Comparison of ENCODE assay signal across 17 cellular contexts in the genomic region with DNA sequence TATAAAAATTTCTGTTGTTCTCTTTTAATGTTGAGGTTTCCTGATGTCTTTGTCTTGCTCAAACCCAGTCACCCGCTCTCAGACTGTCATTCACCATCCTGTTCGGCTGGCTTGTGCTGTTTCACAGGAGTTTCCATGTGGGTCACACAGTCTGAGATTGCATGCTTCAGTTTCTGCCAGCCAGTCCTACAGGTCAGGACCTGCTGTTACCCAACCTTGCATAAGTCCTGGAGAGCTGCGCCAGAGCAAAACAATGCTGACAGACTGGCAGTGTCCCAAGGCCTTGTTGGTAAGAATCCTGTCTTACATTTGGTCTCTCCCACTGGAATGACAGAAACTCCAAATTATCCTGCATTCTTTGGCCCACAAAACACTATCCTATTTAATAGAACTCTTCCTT.
DNase-seq lines count a peak whose midpoint lies in the region; ATAC-seq and TF ChIP-seq lines count a peak whose summit lies in the region.
"Had no signal": no experiment of that assay in that cellular context is flagged by ENCODE, and none has a peak within 500 bp of the region (broad histone marks: within the 10 kb centered on the region; RNA-seq: fewer than 3 reads in every experiment).

No MANE protein-coding gene starts in this region.

- H3K27me3 ChIP-seq in foreskin keratinocyte (no peaks in the 10 kb centered on the region), neuronal stem cell (ENCODE audit: control insufficient read depth in 3 of 3, insufficient read depth in 3 of 3, low read depth in 1 of 3, low read length in 3 of 3) (no peaks in the 10 kb centered on the region)
- H3K27me3 ChIP-seq: stomach had no signal

- WGBS in neuronal stem cell (ENCODE audit: extremely low coverage in 2 of 2, insufficient read length in 2 of 2, insufficient replicate concordance in 1 of 2), 2 donors, result no CpG with 5 or more reads among the region's 3 CpGs

- H3K23ac ChIP-seq in neuronal stem cell (ENCODE audit: low read depth, low read length, poor library complexity), result no peak overlapping the region

- peak overlapping the region; percentile 27 for H3K18ac ChIP-seq in neuronal stem cell (ENCODE audit: low read length)

- H3K27ac ChIP-seq in foreskin keratinocyte, result no peak overlapping the region
- H3K27ac ChIP-seq in neuronal stem cell (replicated peaks; ENCODE audit: low read length), result no peak overlapping the region
- H3K27ac ChIP-seq: HL-60, stomach had no signal

- no peaks in the 10 kb centered on the region for H3K79me1 ChIP-seq in neuronal stem cell (ENCODE audit: low read depth, low read length)

- no peak overlapping the region for H2BK120ac ChIP-seq in neuronal stem cell (ENCODE audit: low read depth, low read length)

- no peak overlapping the region for H3K9ac ChIP-seq in neuronal stem cell (ENCODE audit: low read depth, low read length, poor library complexity)
- H3K9ac ChIP-seq: SK-N-SH had no signal

- peak overlapping the region; percentile 69 for H2AFZ ChIP-seq in neuronal stem cell (ENCODE audit: low read length)

- H4K8ac ChIP-seq in neuronal stem cell (ENCODE audit: low read depth, low read length), result no peak overlapping the region

- H3K4ac ChIP-seq in neuronal stem cell (ENCODE audit: low read length), result no peak overlapping the region

- H3K36me3 ChIP-seq in neuronal stem cell (replicated peaks in 1 of 2; ENCODE audit: control insufficient read depth in 2 of 2, insufficient read depth in 2 of 2, low read length in 2 of 2), result no peaks in the 10 kb centered on the region
- H3K36me3 ChIP-seq: stomach had no signal

- peak; percentile 98 for ATAC-seq in foreskin keratinocyte
- no peak for ATAC-seq in GM18519 (IDR thresholded peaks at IDR 0.05; ENCODE audit: low FRiP score, unreplicated experiment)
- ATAC-seq in GM21390 (IDR thresholded peaks at IDR 0.05; ENCODE audit: unreplicated experiment), result no peak
- ATAC-seq in stimulated activated naive CD8-positive, alpha-beta T cell treated with anti-CD3 and anti-CD28 coated beads, Interleukin-15, Interleukin-2, amounts not matched to agents 100 U/mL and 50 U/mL, for 24 hours, result no peak

- H2BK5ac ChIP-seq in neuronal stem cell (ENCODE audit: low read length), result no peak overlapping the region

- H2AK5ac ChIP-seq in neuronal stem cell (ENCODE audit: low read depth, low read length), result no peak overlapping the region

- no peak overlapping the region for H4K91ac ChIP-seq in neuronal stem cell (ENCODE audit: low read depth, low read length, poor library complexity)

- H2BK12ac ChIP-seq in neuronal stem cell (ENCODE audit: low read length), result no peak overlapping the region

- H3K4me1 ChIP-seq in foreskin keratinocyte (no peaks in the 10 kb centered on the region), neuronal stem cell (ENCODE audit: control insufficient read depth in 2 of 2, insufficient read depth in 1 of 2, low read depth in 1 of 2, low read length in 2 of 2) (peaks cover 0 to 2% of the 10 kb centered on the region in 2 donors)
- H3K4me1 ChIP-seq: stomach had no signal

- no peaks in the 10 kb centered on the region for H3K9me3 ChIP-seq in neuronal stem cell (replicated peaks in 1 of 2; ENCODE audit: control insufficient read depth in 2 of 2, insufficient read depth in 1 of 2, low read depth in 1 of 2, low read length in 2 of 2)
- H3K9me3 ChIP-seq: SK-N-SH had no signal

- DNase-seq in HPDE6-E6E7 (ENCODE audit: extremely low spot score) (peak; percentile 83), amniotic epithelial cell (ENCODE audit: low read depth) (peak; percentile 79), foreskin keratinocyte (peak; percentile 85 to 92), neuronal stem cell (ENCODE audit: low spot score) (no peak), GDM1 (lab: John Stamatoyannopoulos, UW) (no peak)
- DNase-seq in stimulated activated naive CD8-positive, alpha-beta T cell treated with anti-CD3 and anti-CD28 coated beads, Interleukin-15, Interleukin-2, amounts not matched to agents 100 U/mL and 50 U/mL, for 24 hours, result no peak
- DNase-seq: activated CD4-positive, alpha-beta T cell treated with anti-CD3 and anti-CD28 coated beads, Interleukin-2, amount 50 U/mL, for 4 hours; activated naive CD8-positive, alpha-beta T cell treated with anti-CD3 and anti-CD28 coated beads, Interleukin-2, amount 10 ng/mL, durations not matched to agents 7 days and 5 days; activated T-cell treated with anti-CD3 and anti-CD28 coated beads, Interleukin-2, amount 50 U/mL, for 24 hours; NCI-H146; NCI-H446 treated with DMSO at 0.1 percent for 48 hours; posterior cingulate gyrus; SK-N-SH; stomach had no signal

- H2BK15ac ChIP-seq in neuronal stem cell (ENCODE audit: low read length), result no peak overlapping the region

- TF ChIP-seq CTCF in foreskin keratinocyte (conservative IDR thresholded peaks at IDR 0.05), result no peak

- H3K14ac ChIP-seq in neuronal stem cell (ENCODE audit: low read length), result no peak overlapping the region

- H3K4me2 ChIP-seq in neuronal stem cell (ENCODE audit: insufficient read depth, low read length, poor library complexity, severe bottlenecking), result no peak overlapping the region
- H3K4me2 ChIP-seq: SK-N-SH had no signal

- H3K4me3 ChIP-seq in neuronal stem cell (ENCODE audit: low read length in 2 of 2), result no peak overlapping the region
- H3K4me3 ChIP-seq: stomach had no signal

Comparison
In these comparisons a context has a peak if more than half of its experiments do, and no peak if none do; other contexts are left out.
1. DNase-seq: peak in HPDE6-E6E7 (single experiment), amniotic epithelial cell (single experiment) and foreskin keratinocyte (2 of 2); none in neuronal stem cell (single experiment), GDM1 (single experiment) and stimulated activated naive CD8-positive, alpha-beta T cell treated with anti-CD3 and anti-CD28 coated beads, Interleukin-15, Interleukin-2, amounts not matched to agents 100 U/mL and 50 U/mL, for 24 hours (single experiment).